In the genomic region with DNA sequence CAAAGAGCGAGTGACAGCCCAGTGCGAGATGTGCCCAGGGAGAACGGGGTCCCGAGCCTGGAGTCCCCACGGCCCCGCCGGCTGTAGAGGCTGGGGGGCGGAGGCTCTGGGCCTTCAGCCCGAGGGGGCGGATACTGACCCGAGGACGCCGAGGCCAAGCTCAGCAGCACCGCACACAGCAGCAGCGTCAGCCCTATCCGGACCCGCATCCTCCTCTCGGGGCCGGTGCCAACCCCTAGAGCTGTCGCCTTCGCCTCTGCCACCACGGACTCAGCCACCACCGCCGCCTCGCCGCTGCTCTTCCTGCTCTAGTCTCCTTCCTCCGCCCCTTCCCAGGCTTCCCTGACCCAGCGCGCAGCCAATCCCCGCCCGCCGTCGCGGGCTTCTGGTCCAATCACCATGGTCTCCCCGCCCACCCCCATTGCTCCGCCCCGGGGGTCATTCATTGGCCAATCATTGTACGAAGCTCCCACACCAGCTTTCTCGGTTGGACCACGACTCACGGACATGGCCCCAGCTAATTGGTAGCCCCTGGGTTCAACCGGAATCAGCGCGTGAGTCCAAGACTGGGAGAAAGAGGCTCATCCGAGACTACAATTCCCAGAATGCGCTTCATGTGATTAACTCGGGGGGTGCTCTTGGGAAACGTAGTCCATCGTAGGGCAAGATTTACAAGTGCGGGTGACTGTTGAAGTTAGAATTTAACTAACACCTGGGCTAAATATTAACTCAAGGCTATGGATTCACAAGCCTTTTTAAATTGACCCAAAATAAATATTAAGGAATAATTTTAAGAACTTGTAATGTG, we compare ENCODE assay signal across 8 cellular contexts.
DNase-seq lines count a peak whose midpoint lies in the region; ATAC-seq, FAIRE-seq and TF ChIP-seq lines count a peak whose summit lies in the region.

A gene (minus strand): TSS at position 318 of the 808 bp plus-strand sequence. CDS start 109 bp downstream, at position 209.

- ATAC-seq in GM19035 (IDR thresholded peaks at IDR 0.05; ENCODE audit: unreplicated experiment) = peak; percentile 95
- peak; percentile 92 for ATAC-seq in HG03354 (IDR thresholded peaks at IDR 0.05; ENCODE audit: poor library complexity, severe bottlenecking, unreplicated experiment)
- ATAC-seq in activated CD4-positive, CD25-positive, alpha-beta regulatory T cell treated with anti-CD3 and anti-CD28 coated beads, Interleukin-2, amount 50 U/mL, for 24 hours = peak; percentile 97 to 98

- DNase-seq in AG09319 (ENCODE audit: extremely low read depth, low read depth) (peak; percentile 98), NCI-H446 treated with DMSO at 0.1 percent for 48 hours (lab: John Stamatoyannopoulos, UW) (peak; percentile 99), cerebellar cortex (ENCODE audit: low spot score) (peak; percentile 100)
- DNase-seq in stimulated activated CD4-positive, alpha-beta T cell treated with anti-CD3 and anti-CD28 coated beads, Interleukin-12 subunit alpha, Interleukin-12 subunit beta, amount 100 ng/mL, for 4 hours = peak; percentile 99

- TF ChIP-seq CTCF in AG09319 (IDR thresholded peaks at IDR 0.05; ENCODE audit: low read depth, low read length) = no peak

- peak; percentile 98 for FAIRE-seq in islet of Langerhans (lab: Jason Lieb, UNC)

Comparison
In these comparisons a context has a peak if more than half of its experiments do, and no peak if none do; other contexts are left out.
1. Peak in every context shown above with its lines: DNase-seq and ATAC-seq.